ENCODE assay signal across 9 cellular contexts in genomic region chr22:32265882-32266767, GRCh38. TPM values are rescaled to one million over a fixed set of nuclear protein-coding genes. Genes with fewer than 3 reads are reported as not detected.
A peak's percentile ranks its signal among the peaks of the same experiment; 100 is the strongest.
DNase-seq lines count a peak whose midpoint lies in the region; ATAC-seq, FAIRE-seq and TF ChIP-seq lines count a peak whose summit lies in the region.
"Had no signal": no experiment of that assay in that cellular context is flagged by ENCODE, and none has a peak within 500 bp of the region (broad histone marks: within the 10 kb centered on the region; RNA-seq: fewer than 3 reads in every experiment).

No MANE protein-coding gene starts in this region.

- H3K36me3 ChIP-seq in osteoblast (ENCODE audit: insufficient read depth, low read length): no peaks in the 10 kb centered on the region
- no peaks in the 10 kb centered on the region for H3K36me3 ChIP-seq in thoracic aorta

- H3K27ac ChIP-seq in osteoblast (ENCODE audit: low read depth, low read length) (no peak overlapping the region), thoracic aorta (no peak overlapping the region)

- H3K27me3 Mint-ChIP-seq in Calu3 (ENCODE audit: unreplicated experiment): peaks cover 12% of the 10 kb centered on the region
- peaks cover 2% of the 10 kb centered on the region for H3K27me3 Mint-ChIP-seq in activated T-helper 1 cell treated with anti-CD3 and anti-CD28 coated beads, Interleukin-12 subunit alpha, Interleukin-12 subunit beta, Interleukin-2, Interleukin-4 antibody, amounts not matched to agents 30 ng/mL and 10 ng/mL and 1 ng/mL, durations not matched to agents 14 hours and 24 hours and 36 hours (ENCODE audit: insufficient read depth)

- peaks cover 4% of the 10 kb centered on the region for H3K4me1 ChIP-seq in osteoblast (ENCODE audit: insufficient read depth, low read length)
- H3K4me1 ChIP-seq in thoracic aorta (ENCODE audit: control insufficient read depth in 1 of 2, low read depth in 2 of 2): no peaks in the 10 kb centered on the region

- ATAC-seq in thoracic aorta (ENCODE audit: insufficient number of reproducible peaks, low FRiP score, low read depth) (peak; percentile 55), GM18907 (IDR thresholded peaks at IDR 0.05; ENCODE audit: unreplicated experiment) (no peak)

- in situ Hi-C loops in KBM-7 (cut with MboI; ENCODE audit: low pct_unique_long_range_greater_than_20kb, low sequenced_read_pairs): no loop called here

- intact Hi-C loops in Calu3 (cut with micrococcal nuclease; ENCODE audit: unreplicated experiment): loop anchor here (1.0 kb wide), 3 partner anchors 64 to 289 kb away; no protein-coding TSS in a partner anchor
- intact Hi-C loops in activated T-helper 1 cell treated with anti-CD3 and anti-CD28 coated beads, Interleukin-12 subunit alpha, Interleukin-12 subunit beta, Interleukin-2, Interleukin-4 antibody, amounts not matched to agents 30 ng/mL and 10 ng/mL and 1 ng/mL, durations not matched to agents 14 hours and 24 hours and 36 hours (cut with micrococcal nuclease): loop anchor here (1.0 to 10.0 kb wide), 5 partner anchors 128 to 601 kb away; partner anchors contain the start of gene PISD

- no peaks in the 10 kb centered on the region for H3K9me3 Mint-ChIP-seq in Calu3 (ENCODE audit: low read depth, unreplicated experiment)
- H3K9me3 Mint-ChIP-seq in activated T-helper 1 cell treated with anti-CD3 and anti-CD28 coated beads, Interleukin-12 subunit alpha, Interleukin-12 subunit beta, Interleukin-2, Interleukin-4 antibody, amounts not matched to agents 30 ng/mL and 10 ng/mL and 1 ng/mL, durations not matched to agents 14 hours and 24 hours and 36 hours: no peaks in the 10 kb centered on the region
- H3K9me3 Mint-ChIP-seq: dendritic cell treated with granulocyte-macrophage colony-stimulating factor and Interleukin-4, amounts not matched to agents 40 ng/mL and 50 ng/mL, for 4 days had no signal

- peak overlapping the region; percentile 14 for H3K4me3 Mint-ChIP-seq in Calu3 (ENCODE audit: low read depth, unreplicated experiment)
- no peak overlapping the region for H3K4me3 Mint-ChIP-seq in activated T-helper 1 cell treated with anti-CD3 and anti-CD28 coated beads, Interleukin-12 subunit alpha, Interleukin-12 subunit beta, Interleukin-2, Interleukin-4 antibody, amounts not matched to agents 30 ng/mL and 10 ng/mL and 1 ng/mL, durations not matched to agents 14 hours and 24 hours and 36 hours
- H3K4me3 Mint-ChIP-seq: dendritic cell treated with granulocyte-macrophage colony-stimulating factor and Interleukin-4, amounts not matched to agents 40 ng/mL and 50 ng/mL, for 4 days had no signal

- H3K4me2 ChIP-seq in osteoblast (ENCODE audit: insufficient read depth, low read length): peak overlapping the region; percentile 67

- no peaks in the 10 kb centered on the region for H3K4me1 Mint-ChIP-seq in Calu3 (ENCODE audit: low read depth, unreplicated experiment)
- peaks cover 10% of the 10 kb centered on the region for H3K4me1 Mint-ChIP-seq in activated T-helper 1 cell treated with anti-CD3 and anti-CD28 coated beads, Interleukin-12 subunit alpha, Interleukin-12 subunit beta, Interleukin-2, Interleukin-4 antibody, amounts not matched to agents 30 ng/mL and 10 ng/mL and 1 ng/mL, durations not matched to agents 14 hours and 24 hours and 36 hours (ENCODE audit: low read depth)

- no peaks in the 10 kb centered on the region for H3K36me3 Mint-ChIP-seq in Calu3 (ENCODE audit: insufficient read depth, unreplicated experiment)
- no peaks in the 10 kb centered on the region for H3K36me3 Mint-ChIP-seq in activated T-helper 1 cell treated with anti-CD3 and anti-CD28 coated beads, Interleukin-12 subunit alpha, Interleukin-12 subunit beta, Interleukin-2, Interleukin-4 antibody, amounts not matched to agents 30 ng/mL and 10 ng/mL and 1 ng/mL, durations not matched to agents 14 hours and 24 hours and 36 hours (ENCODE audit: low read depth)

- TF ChIP-seq CTCF in Calu3 (IDR thresholded peaks at IDR 0.05; ENCODE audit: unreplicated experiment): peak; percentile 71
- peak; percentile 94 for TF ChIP-seq CTCF in fibroblast of villous mesenchyme (IDR thresholded peaks at IDR 0.05; ENCODE audit: insufficient read depth, low read depth, low read length)
- peak; percentile 94 for TF ChIP-seq CTCF in osteoblast (IDR thresholded peaks at IDR 0.05; ENCODE audit: extremely low read depth, low read depth, low read length)
- peak; percentile 78 for TF ChIP-seq CTCF in thoracic aorta (IDR thresholded peaks at IDR 0.05)

- CTCF ChIA-PET in Calu3 (lab: Charles Lee): interaction anchor here (0.6 to 2.5 kb wide), 11 partner anchors 10 to 296 kb away, joined by 3 to 27 read pairs (median 4); partner anchors contain the start of genes SLC5A1 and SLC5A4

- FAIRE-seq in RCC 7860 (lab: Jason Lieb, UNC): peak; percentile 62

- H4K20me1 ChIP-seq in osteoblast (ENCODE audit: insufficient read depth, low read length): no peaks in the 10 kb centered on the region

- H2AFZ ChIP-seq in osteoblast (ENCODE audit: low read length): no peak overlapping the region

- H3K4me3 ChIP-seq in fibroblast of villous mesenchyme (ENCODE audit: low read depth, low read length): peak overlapping the region; percentile 18
- H3K4me3 ChIP-seq in osteoblast (ENCODE audit: insufficient read depth, low read length): no peak overlapping the region
- H3K4me3 ChIP-seq in thoracic aorta: peak overlapping the region; percentile 44

- H3K27me3 ChIP-seq in osteoblast (ENCODE audit: insufficient read depth, low read length) (no peaks in the 10 kb centered on the region), thoracic aorta (replicated peaks; ENCODE audit: insufficient read depth) (no peaks in the 10 kb centered on the region)

- DNase-seq in Calu3 (peak; percentile 77), KBM-7 (peak; percentile 58), RCC 7860 (ENCODE audit: low spot score) (peak; percentile 21), fibroblast of villous mesenchyme (ENCODE audit: low read depth) (peak; percentile 63), osteoblast (ENCODE audit: insufficient read length, low spot score, missing footprints) (peak; percentile 94), thoracic aorta (ENCODE audit: low spot score) (peak; percentile 45)
- DNase-seq in activated T-helper 1 cell treated with anti-CD3 and anti-CD28 coated beads, Interleukin-12 subunit alpha, Interleukin-12 subunit beta, Interleukin-2, Interleukin-4 antibody, amounts not matched to agents 30 ng/mL and 10 ng/mL and 1 ng/mL, durations not matched to agents 14 hours and 24 hours and 36 hours (ENCODE audit: low spot score): peak; percentile 33

- H3K79me2 ChIP-seq in osteoblast (ENCODE audit: insufficient read depth, low read length): no peaks in the 10 kb centered on the region

- H3K9me3 ChIP-seq in osteoblast (ENCODE audit: low read depth, low read length): no peaks in the 10 kb centered on the region
- no peaks in the 10 kb centered on the region for H3K9me3 ChIP-seq in thoracic aorta

- no peak overlapping the region for H3K27ac Mint-ChIP-seq in Calu3 (ENCODE audit: unreplicated experiment)
- H3K27ac Mint-ChIP-seq in activated T-helper 1 cell treated with anti-CD3 and anti-CD28 coated beads, Interleukin-12 subunit alpha, Interleukin-12 subunit beta, Interleukin-2, Interleukin-4 antibody, amounts not matched to agents 30 ng/mL and 10 ng/mL and 1 ng/mL, durations not matched to agents 14 hours and 24 hours and 36 hours: no peak overlapping the region
- H3K27ac Mint-ChIP-seq: dendritic cell treated with granulocyte-macrophage colony-stimulating factor and Interleukin-4, amounts not matched to agents 40 ng/mL and 50 ng/mL, for 4 days had no signal

- no TSS peak for BruUV-seq in Calu3 (replicated peaks; lab: Mats Ljungman, UMichigan)

RNA-seq across cellular contexts. Expression of gene SLC5A4, which starts 11.0 kb away (rescaled TPM):
- total RNA-seq in Calu3 (2022) (not detected in 2 replicates), fibroblast of villous mesenchyme (not detected in 2 replicates), osteoblast (not detected in 2 replicates), thoracic aorta (1 to 10 TPM in 1 of 2 donors, under 1 TPM in 1; 0.49 to 1.2 TPM)
- total RNA-seq in activated T-helper 1 cell treated with anti-CD3 and anti-CD28 coated beads, Interleukin-12 subunit alpha, Interleukin-12 subunit beta, Interleukin-2, Interleukin-4 antibody, amounts not matched to agents 30 ng/mL and 10 ng/mL and 1 ng/mL, durations not matched to agents 14 hours and 24 hours and 36 hours: not detected in 2 replicates

Comparison
In these comparisons a context has a peak if more than half of its experiments do, and no peak if none do; other contexts are left out.
1. DNase-seq: peak in every context shown above with its lines; median percentile 94 in osteoblast; 77 in Calu3; 63 in fibroblast of villous mesenchyme; 58 in KBM-7; 45 in thoracic aorta; 33 in activated T-helper 1 cell treated with anti-CD3 and anti-CD28 coated beads, Interleukin-12 subunit alpha, Interleukin-12 subunit beta, Interleukin-2, Interleukin-4 antibody, amounts not matched to agents 30 ng/mL and 10 ng/mL and 1 ng/mL, durations not matched to agents 14 hours and 24 hours and 36 hours; 21 in RCC 7860.